ENCODE assay signal across 8 cellular contexts in genomic region chrX:135522132-135522530, GRCh38. TPM values are rescaled to one million over a fixed set of nuclear protein-coding genes. Genes with fewer than 3 reads are reported as not detected.
DNase-seq lines count a peak whose midpoint lies in the region; ATAC-seq, FAIRE-seq and TF ChIP-seq lines count a peak whose summit lies in the region.

No MANE protein-coding gene starts in this region.

- no peaks in the 10 kb centered on the region for H3K36me3 ChIP-seq in iPS-20b (ENCODE audit: insufficient read depth, low read depth, low read length)

- peak overlapping the region; percentile 83 for H3K4me3 ChIP-seq in iPS-20b (ENCODE audit: low read length)

- peak overlapping the region; percentile 96 for H3K27ac Mint-ChIP-seq in T-helper 2 cell treated with Interferon-gamma antibody and Interleukin-4, amounts not matched to agents 5 μg/mL and 100 μg/mL, for 36 hours
- H3K27ac Mint-ChIP-seq in activated T-helper 2 cell treated with anti-CD3 and anti-CD28 coated beads, Interferon-gamma antibody, Interleukin-2, Interleukin-4, amounts not matched to agents 10 μg/mL and 5 μg/mL and 100 μg/mL, durations not matched to agents 14 hours and 24 hours and 36 hours: peak overlapping the region; percentile 99

- DNase-seq in T-helper 2 cell treated with Interferon-gamma antibody and Interleukin-4, amounts not matched to agents 5 μg/mL and 100 μg/mL, for 36 hours (ENCODE audit: low spot score): no peak
- DNase-seq in T-helper 2 cell: no peak
- no peak for DNase-seq in activated T-helper 2 cell treated with anti-CD3 and anti-CD28 coated beads, Interferon-gamma antibody, Interleukin-2, Interleukin-4, amounts not matched to agents 10 μg/mL and 5 μg/mL and 100 μg/mL, durations not matched to agents 14 hours and 24 hours and 36 hours (ENCODE audit: low spot score)
- DNase-seq in superior temporal gyrus (ENCODE audit: extremely low spot score): peak; percentile 36
- DNase-seq in T-helper 9 cell: no peak
- DNase-seq in D721Med (ENCODE audit: insufficient read length, low spot score): no peak

- peak overlapping the region; percentile 65 for H3K27ac ChIP-seq in iPS-20b (ENCODE audit: low read length)

- peaks cover 38% of the 10 kb centered on the region for H3K4me1 Mint-ChIP-seq in T-helper 2 cell treated with Interferon-gamma antibody and Interleukin-4, amounts not matched to agents 5 μg/mL and 100 μg/mL, for 36 hours (ENCODE audit: low read depth)
- H3K4me1 Mint-ChIP-seq in activated T-helper 2 cell treated with anti-CD3 and anti-CD28 coated beads, Interferon-gamma antibody, Interleukin-2, Interleukin-4, amounts not matched to agents 10 μg/mL and 5 μg/mL and 100 μg/mL, durations not matched to agents 14 hours and 24 hours and 36 hours (ENCODE audit: low read depth): peaks cover 38% of the 10 kb centered on the region

- no peaks in the 10 kb centered on the region for H3K4me1 ChIP-seq in iPS-20b (ENCODE audit: insufficient read depth, low read length)

- H3K36me3 Mint-ChIP-seq in T-helper 2 cell treated with Interferon-gamma antibody and Interleukin-4, amounts not matched to agents 5 μg/mL and 100 μg/mL, for 36 hours (ENCODE audit: low read depth): peaks cover 27% of the 10 kb centered on the region
- peaks cover 38% of the 10 kb centered on the region for H3K36me3 Mint-ChIP-seq in activated T-helper 2 cell treated with anti-CD3 and anti-CD28 coated beads, Interferon-gamma antibody, Interleukin-2, Interleukin-4, amounts not matched to agents 10 μg/mL and 5 μg/mL and 100 μg/mL, durations not matched to agents 14 hours and 24 hours and 36 hours (ENCODE audit: low read depth)

- TF ChIP-seq CTCF in D721Med (IDR thresholded peaks at IDR 0.05; ENCODE audit: insufficient read depth, missing control alignments): no peak

- intact Hi-C loops in activated T-helper 2 cell treated with anti-CD3 and anti-CD28 coated beads, Interferon-gamma antibody, Interleukin-2, Interleukin-4, amounts not matched to agents 10 μg/mL and 5 μg/mL and 100 μg/mL, durations not matched to agents 14 hours and 24 hours and 36 hours (cut with micrococcal nuclease): loop anchor here (5.0 kb wide), 2 partner anchors 35 to 50 kb away; no protein-coding TSS in a partner anchor

- ATAC-seq in GM21367 (IDR thresholded peaks at IDR 0.05; ENCODE audit: unreplicated experiment): no peak

- FAIRE-seq in D721Med (lab: Jason Lieb, UNC): no peak

- H3K9me3 ChIP-seq in iPS-20b (ENCODE audit: insufficient read depth, low read depth, low read length): no peaks in the 10 kb centered on the region

- peak overlapping the region; percentile 86 for H3K9ac ChIP-seq in iPS-20b (ENCODE audit: low read depth, low read length)

- H3K9me3 Mint-ChIP-seq in T-helper 2 cell treated with Interferon-gamma antibody and Interleukin-4, amounts not matched to agents 5 μg/mL and 100 μg/mL, for 36 hours: no peaks in the 10 kb centered on the region
- H3K9me3 Mint-ChIP-seq in activated T-helper 2 cell treated with anti-CD3 and anti-CD28 coated beads, Interferon-gamma antibody, Interleukin-2, Interleukin-4, amounts not matched to agents 10 μg/mL and 5 μg/mL and 100 μg/mL, durations not matched to agents 14 hours and 24 hours and 36 hours: no peaks in the 10 kb centered on the region

- no peaks in the 10 kb centered on the region for H3K27me3 ChIP-seq in iPS-20b (ENCODE audit: insufficient read depth, low read length)

- peaks cover 2% of the 10 kb centered on the region for H3K27me3 Mint-ChIP-seq in T-helper 2 cell treated with Interferon-gamma antibody and Interleukin-4, amounts not matched to agents 5 μg/mL and 100 μg/mL, for 36 hours (ENCODE audit: low read depth)
- H3K27me3 Mint-ChIP-seq in activated T-helper 2 cell treated with anti-CD3 and anti-CD28 coated beads, Interferon-gamma antibody, Interleukin-2, Interleukin-4, amounts not matched to agents 10 μg/mL and 5 μg/mL and 100 μg/mL, durations not matched to agents 14 hours and 24 hours and 36 hours (ENCODE audit: low read depth): no peaks in the 10 kb centered on the region

- peak overlapping the region; percentile 96 for H3K4me3 Mint-ChIP-seq in T-helper 2 cell treated with Interferon-gamma antibody and Interleukin-4, amounts not matched to agents 5 μg/mL and 100 μg/mL, for 36 hours
- peak overlapping the region; percentile 96 for H3K4me3 Mint-ChIP-seq in activated T-helper 2 cell treated with anti-CD3 and anti-CD28 coated beads, Interferon-gamma antibody, Interleukin-2, Interleukin-4, amounts not matched to agents 10 μg/mL and 5 μg/mL and 100 μg/mL, durations not matched to agents 14 hours and 24 hours and 36 hours (ENCODE audit: low read depth)

RNA-seq across cellular contexts. Expression of gene INTS6L, which starts 1.7 kb away (rescaled TPM):
- total RNA-seq in activated T-helper 2 cell treated with anti-CD3 and anti-CD28 coated beads, Interferon-gamma antibody, Interleukin-2, Interleukin-4, amounts not matched to agents 10 μg/mL and 5 μg/mL and 100 μg/mL, durations not matched to agents 14 hours and 24 hours and 36 hours: 27.1 and 29.4 TPM in 2 replicates
